Comparison of ENCODE assay signal across 8 cellular contexts in genomic region chr6:163711615-163712568, GRCh38.
DNase-seq lines count a peak whose midpoint lies in the region; ATAC-seq, FAIRE-seq and TF ChIP-seq lines count a peak whose summit lies in the region.

No MANE protein-coding gene starts in this region.

- peak overlapping the region; percentile 66 to 83 (median 73); a peak in 21 of 22 replicates for H3K9ac ChIP-seq in BLaER1 treated with 17β-estradiol and CSF1 and Interleukin-3, amounts not matched to agents 10 nM and 100 nM

- no peak overlapping the region for H3K27ac Mint-ChIP-seq in activated CD4-positive, alpha-beta memory T cell treated with anti-CD3 and anti-CD28 coated beads for 36 hours

- peaks cover 6% of the 10 kb centered on the region for H3K27me3 Mint-ChIP-seq in activated CD4-positive, alpha-beta memory T cell treated with anti-CD3 and anti-CD28 coated beads for 36 hours

- peak overlapping the region in 9 of 10 experiments; percentile 6 to 57 (median 33); a peak in 12 of 20 replicates for H3K4me3 ChIP-seq in BLaER1 treated with 17β-estradiol and CSF1 and Interleukin-3, amounts not matched to agents 10 nM and 100 nM
- H3K4me3 ChIP-seq in neutrophil (ENCODE audit: low read depth in 1 of 2, low read length in 1 of 2): no peak overlapping the region

- intact Hi-C loops in activated CD4-positive, alpha-beta memory T cell treated with anti-CD3 and anti-CD28 coated beads for 36 hours (cut with micrococcal nuclease): no loop called here

- POLR2A ChIA-PET in activated CD4-positive, alpha-beta memory T cell treated with anti-CD3 and anti-CD28 coated beads for 36 hours (lab: Charles Lee): no interaction called here

- no peaks in the 10 kb centered on the region for H3K27me3 ChIP-seq in BLaER1 treated with 17β-estradiol and CSF1 and Interleukin-3, amounts not matched to agents 10 nM and 100 nM
- peaks cover 43% of the 10 kb centered on the region for H3K27me3 ChIP-seq in neutrophil

- peak; percentile 48 for FAIRE-seq in endometrium (lab: Jason Lieb, UNC)

- H3K4me2 ChIP-seq in BLaER1 treated with 17β-estradiol and CSF1 and Interleukin-3, amounts not matched to agents 10 nM and 100 nM: peak overlapping the region; percentile 80 to 97 (median 90)

- H3K4me1 Mint-ChIP-seq in activated CD4-positive, alpha-beta memory T cell treated with anti-CD3 and anti-CD28 coated beads for 36 hours (ENCODE audit: low read depth): peaks cover 4% of the 10 kb centered on the region

- H3K4me3 Mint-ChIP-seq in activated CD4-positive, alpha-beta memory T cell treated with anti-CD3 and anti-CD28 coated beads for 36 hours: no peak overlapping the region

- peaks cover 81 to 98% (median 93%) of the 10 kb centered on the region in 10 experiments for H3K4me1 ChIP-seq in BLaER1 treated with 17β-estradiol and CSF1 and Interleukin-3, amounts not matched to agents 10 nM and 100 nM
- peaks cover 8 to 11% of the 10 kb centered on the region in 2 experiments for H3K4me1 ChIP-seq in neutrophil (ENCODE audit: control insufficient read depth in 1 of 2, insufficient read depth in 1 of 2, low read depth in 1 of 2, low read length in 1 of 2)

- H4K20me1 ChIP-seq in BLaER1 treated with 17β-estradiol and CSF1 and Interleukin-3, amounts not matched to agents 10 nM and 100 nM: no peaks in the 10 kb centered on the region

- no peak for TF ChIP-seq CTCF in neutrophil (IDR thresholded peaks at IDR 0.05)

- no peaks in the 10 kb centered on the region for H3K9me3 Mint-ChIP-seq in activated CD4-positive, alpha-beta memory T cell treated with anti-CD3 and anti-CD28 coated beads for 36 hours

- ATAC-seq in GM21515 (IDR thresholded peaks at IDR 0.05; ENCODE audit: unreplicated experiment): peak; percentile 36

- peak; percentile 74 for DNase-seq in NAMALWA (ENCODE audit: low spot score)
- DNase-seq in DMS114 treated with DMSO at 0.1 percent for 48 hours (lab: John Stamatoyannopoulos, UW; ENCODE audit: unreplicated experiment): no peak
- no peak for DNase-seq in activated CD4-positive, alpha-beta memory T cell treated with anti-CD3 and anti-CD28 coated beads for 36 hours
- no peak for DNase-seq in activated naive CD4-positive, alpha-beta T cell treated with Interleukin-2 at 50 U/mL for 16 hours

- H3K36me3 ChIP-seq in BLaER1 treated with 17β-estradiol and CSF1 and Interleukin-3, amounts not matched to agents 10 nM and 100 nM: no peaks in the 10 kb centered on the region
- no peaks in the 10 kb centered on the region for H3K36me3 ChIP-seq in neutrophil

- H3K36me3 Mint-ChIP-seq in activated CD4-positive, alpha-beta memory T cell treated with anti-CD3 and anti-CD28 coated beads for 36 hours: no peaks in the 10 kb centered on the region

- H3K27ac ChIP-seq in BLaER1 treated with 17β-estradiol and CSF1 and Interleukin-3, amounts not matched to agents 10 nM and 100 nM: peak overlapping the region; percentile 73 to 96 (median 88)
- peak overlapping the region; percentile 25 for H3K27ac ChIP-seq in neutrophil

- H3K9me3 ChIP-seq in BLaER1 treated with 17β-estradiol and CSF1 and Interleukin-3, amounts not matched to agents 10 nM and 100 nM (replicated peaks in 1 of 11): no peaks in the 10 kb centered on the region
- no peaks in the 10 kb centered on the region for H3K9me3 ChIP-seq in neutrophil

- CTCF ChIA-PET in activated CD4-positive, alpha-beta memory T cell treated with anti-CD3 and anti-CD28 coated beads for 36 hours (lab: Charles Lee): no interaction called here

Comparison
In these comparisons a context has a peak if more than half of its experiments do, and no peak if none do; other contexts are left out.
1. H3K4me3 ChIP-seq: peak in BLaER1 treated with 17β-estradiol and CSF1 and Interleukin-3, amounts not matched to agents 10 nM and 100 nM (9 of 10); none in neutrophil (0 of 2).